1 cellular context compared by ENCODE assay signal in the genomic region with DNA sequence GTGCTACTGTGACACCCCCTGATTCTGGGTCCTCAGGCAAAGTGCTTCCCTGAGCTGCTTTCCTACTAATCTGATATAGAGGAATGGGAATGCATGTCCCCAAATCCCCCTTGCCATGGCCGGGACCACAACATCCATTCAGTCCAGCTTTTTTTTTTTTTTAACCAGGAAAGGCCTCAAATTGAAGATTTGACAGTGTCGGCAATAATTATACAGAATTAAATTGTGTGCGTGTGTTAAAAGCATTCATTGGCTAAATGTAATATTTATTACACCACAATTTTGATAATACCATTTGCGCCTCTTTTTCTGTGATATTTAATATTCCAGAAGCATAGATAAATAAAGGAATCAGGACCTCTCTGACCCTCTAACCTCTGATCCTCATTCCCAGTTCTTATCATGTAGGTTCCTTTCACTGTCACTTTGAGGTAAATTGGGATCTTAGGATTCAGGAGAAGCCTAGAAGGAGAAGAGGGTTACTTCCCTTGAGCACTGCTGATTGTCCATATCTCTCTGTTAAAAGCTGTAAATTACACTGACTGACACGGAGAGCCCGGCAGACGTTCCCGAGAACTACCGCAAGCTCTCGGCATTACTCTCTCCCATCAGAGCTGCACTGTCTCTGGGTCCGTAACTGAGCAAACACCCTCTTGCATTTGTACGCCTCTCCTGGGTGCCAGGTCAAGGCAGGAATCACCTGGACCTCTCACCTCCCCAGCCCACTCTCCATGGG.
TF ChIP-seq lines count a peak whose summit lies in the region.

No MANE protein-coding gene starts in this region.

TF ChIP-seq in K562, 482 proteins besides CTCF, POLR2A, EP300 and RAD21:
- TF ChIP-seq, protein P1, sequence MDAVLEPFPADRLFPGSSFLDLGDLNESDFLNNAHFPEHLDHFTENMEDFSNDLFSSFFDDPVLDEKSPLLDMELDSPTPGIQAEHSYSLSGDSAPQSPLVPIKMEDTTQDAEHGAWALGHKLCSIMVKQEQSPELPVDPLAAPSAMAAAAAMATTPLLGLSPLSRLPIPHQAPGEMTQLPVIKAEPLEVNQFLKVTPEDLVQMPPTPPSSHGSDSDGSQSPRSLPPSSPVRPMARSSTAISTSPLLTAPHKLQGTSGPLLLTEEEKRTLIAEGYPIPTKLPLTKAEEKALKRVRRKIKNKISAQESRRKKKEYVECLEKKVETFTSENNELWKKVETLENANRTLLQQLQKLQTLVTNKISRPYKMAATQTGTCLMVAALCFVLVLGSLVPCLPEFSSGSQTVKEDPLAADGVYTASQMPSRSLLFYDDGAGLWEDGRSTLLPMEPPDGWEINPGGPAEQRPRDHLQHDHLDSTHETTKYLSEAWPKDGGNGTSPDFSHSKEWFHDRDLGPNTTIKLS (IDR thresholded peaks at IDR 0.05; ENCODE audit: borderline replicate concordance, low read depth): no peak
- TF ChIP-seq, protein P2, sequence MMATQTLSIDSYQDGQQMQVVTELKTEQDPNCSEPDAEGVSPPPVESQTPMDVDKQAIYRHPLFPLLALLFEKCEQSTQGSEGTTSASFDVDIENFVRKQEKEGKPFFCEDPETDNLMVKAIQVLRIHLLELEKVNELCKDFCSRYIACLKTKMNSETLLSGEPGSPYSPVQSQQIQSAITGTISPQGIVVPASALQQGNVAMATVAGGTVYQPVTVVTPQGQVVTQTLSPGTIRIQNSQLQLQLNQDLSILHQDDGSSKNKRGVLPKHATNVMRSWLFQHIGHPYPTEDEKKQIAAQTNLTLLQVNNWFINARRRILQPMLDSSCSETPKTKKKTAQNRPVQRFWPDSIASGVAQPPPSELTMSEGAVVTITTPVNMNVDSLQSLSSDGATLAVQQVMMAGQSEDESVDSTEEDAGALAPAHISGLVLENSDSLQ (IDR thresholded peaks at IDR 0.05): peak; percentile 67
- TF ChIP-seq, protein P3, sequence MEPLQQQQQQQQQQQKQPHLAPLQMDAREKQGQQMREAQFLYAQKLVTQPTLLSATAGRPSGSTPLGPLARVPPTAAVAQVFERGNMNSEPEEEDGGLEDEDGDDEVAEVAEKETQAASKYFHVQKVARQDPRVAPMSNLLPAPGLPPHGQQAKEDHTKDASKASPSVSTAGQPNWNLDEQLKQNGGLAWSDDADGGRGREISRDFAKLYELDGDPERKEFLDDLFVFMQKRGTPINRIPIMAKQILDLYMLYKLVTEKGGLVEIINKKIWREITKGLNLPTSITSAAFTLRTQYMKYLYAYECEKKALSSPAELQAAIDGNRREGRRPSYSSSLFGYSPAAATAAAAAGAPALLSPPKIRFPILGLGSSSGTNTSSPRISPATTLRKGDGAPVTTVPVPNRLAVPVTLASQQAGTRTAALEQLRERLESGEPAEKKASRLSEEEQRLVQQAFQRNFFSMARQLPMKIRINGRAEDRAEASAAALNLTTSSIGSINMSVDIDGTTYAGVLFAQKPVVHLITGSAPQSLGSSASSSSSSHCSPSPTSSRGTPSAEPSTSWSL (CRISPR knock-in tag; IDR thresholded peaks at IDR 0.05; ENCODE audit: borderline replicate concordance): no peak
- TF ChIP-seq ZNF12 (CRISPR knock-in tag; IDR thresholded peaks at IDR 0.05) (no peak), MCM3 (IDR thresholded peaks at IDR 0.05) (no peak), ZNF316 (IDR thresholded peaks at IDR 0.05) (no peak), MEIS2 (IDR thresholded peaks at IDR 0.05; ENCODE audit: partially characterized antibody) (peak; percentile 64), NR3C1 (CRISPR knock-in tag; IDR thresholded peaks at IDR 0.05) (no peak)
- TF ChIP-seq, protein P4, sequence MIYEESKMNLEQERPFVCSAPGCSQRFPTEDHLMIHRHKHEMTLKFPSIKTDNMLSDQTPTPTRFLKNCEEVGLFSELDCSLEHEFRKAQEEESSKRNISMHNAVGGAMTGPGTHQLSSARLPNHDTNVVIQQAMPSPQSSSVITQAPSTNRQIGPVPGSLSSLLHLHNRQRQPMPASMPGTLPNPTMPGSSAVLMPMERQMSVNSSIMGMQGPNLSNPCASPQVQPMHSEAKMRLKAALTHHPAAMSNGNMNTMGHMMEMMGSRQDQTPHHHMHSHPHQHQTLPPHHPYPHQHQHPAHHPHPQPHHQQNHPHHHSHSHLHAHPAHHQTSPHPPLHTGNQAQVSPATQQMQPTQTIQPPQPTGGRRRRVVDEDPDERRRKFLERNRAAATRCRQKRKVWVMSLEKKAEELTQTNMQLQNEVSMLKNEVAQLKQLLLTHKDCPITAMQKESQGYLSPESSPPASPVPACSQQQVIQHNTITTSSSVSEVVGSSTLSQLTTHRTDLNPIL (CRISPR knock-in tag; IDR thresholded peaks at IDR 0.05): no peak
- TF ChIP-seq, protein P5, sequence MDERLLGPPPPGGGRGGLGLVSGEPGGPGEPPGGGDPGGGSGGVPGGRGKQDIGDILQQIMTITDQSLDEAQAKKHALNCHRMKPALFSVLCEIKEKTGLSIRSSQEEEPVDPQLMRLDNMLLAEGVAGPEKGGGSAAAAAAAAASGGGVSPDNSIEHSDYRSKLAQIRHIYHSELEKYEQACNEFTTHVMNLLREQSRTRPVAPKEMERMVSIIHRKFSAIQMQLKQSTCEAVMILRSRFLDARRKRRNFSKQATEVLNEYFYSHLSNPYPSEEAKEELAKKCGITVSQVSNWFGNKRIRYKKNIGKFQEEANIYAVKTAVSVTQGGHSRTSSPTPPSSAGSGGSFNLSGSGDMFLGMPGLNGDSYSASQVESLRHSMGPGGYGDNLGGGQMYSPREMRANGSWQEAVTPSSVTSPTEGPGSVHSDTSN (CRISPR knock-in tag; IDR thresholded peaks at IDR 0.05; ENCODE audit: low read depth): no peak
- TF ChIP-seq, protein P5 (tag; conservative IDR thresholded peaks at IDR 0.05; ENCODE audit: low read depth): 0 out of 2 replicates have a peak, but pooled peaks have one; percentile 33
- TF ChIP-seq, protein P6, sequence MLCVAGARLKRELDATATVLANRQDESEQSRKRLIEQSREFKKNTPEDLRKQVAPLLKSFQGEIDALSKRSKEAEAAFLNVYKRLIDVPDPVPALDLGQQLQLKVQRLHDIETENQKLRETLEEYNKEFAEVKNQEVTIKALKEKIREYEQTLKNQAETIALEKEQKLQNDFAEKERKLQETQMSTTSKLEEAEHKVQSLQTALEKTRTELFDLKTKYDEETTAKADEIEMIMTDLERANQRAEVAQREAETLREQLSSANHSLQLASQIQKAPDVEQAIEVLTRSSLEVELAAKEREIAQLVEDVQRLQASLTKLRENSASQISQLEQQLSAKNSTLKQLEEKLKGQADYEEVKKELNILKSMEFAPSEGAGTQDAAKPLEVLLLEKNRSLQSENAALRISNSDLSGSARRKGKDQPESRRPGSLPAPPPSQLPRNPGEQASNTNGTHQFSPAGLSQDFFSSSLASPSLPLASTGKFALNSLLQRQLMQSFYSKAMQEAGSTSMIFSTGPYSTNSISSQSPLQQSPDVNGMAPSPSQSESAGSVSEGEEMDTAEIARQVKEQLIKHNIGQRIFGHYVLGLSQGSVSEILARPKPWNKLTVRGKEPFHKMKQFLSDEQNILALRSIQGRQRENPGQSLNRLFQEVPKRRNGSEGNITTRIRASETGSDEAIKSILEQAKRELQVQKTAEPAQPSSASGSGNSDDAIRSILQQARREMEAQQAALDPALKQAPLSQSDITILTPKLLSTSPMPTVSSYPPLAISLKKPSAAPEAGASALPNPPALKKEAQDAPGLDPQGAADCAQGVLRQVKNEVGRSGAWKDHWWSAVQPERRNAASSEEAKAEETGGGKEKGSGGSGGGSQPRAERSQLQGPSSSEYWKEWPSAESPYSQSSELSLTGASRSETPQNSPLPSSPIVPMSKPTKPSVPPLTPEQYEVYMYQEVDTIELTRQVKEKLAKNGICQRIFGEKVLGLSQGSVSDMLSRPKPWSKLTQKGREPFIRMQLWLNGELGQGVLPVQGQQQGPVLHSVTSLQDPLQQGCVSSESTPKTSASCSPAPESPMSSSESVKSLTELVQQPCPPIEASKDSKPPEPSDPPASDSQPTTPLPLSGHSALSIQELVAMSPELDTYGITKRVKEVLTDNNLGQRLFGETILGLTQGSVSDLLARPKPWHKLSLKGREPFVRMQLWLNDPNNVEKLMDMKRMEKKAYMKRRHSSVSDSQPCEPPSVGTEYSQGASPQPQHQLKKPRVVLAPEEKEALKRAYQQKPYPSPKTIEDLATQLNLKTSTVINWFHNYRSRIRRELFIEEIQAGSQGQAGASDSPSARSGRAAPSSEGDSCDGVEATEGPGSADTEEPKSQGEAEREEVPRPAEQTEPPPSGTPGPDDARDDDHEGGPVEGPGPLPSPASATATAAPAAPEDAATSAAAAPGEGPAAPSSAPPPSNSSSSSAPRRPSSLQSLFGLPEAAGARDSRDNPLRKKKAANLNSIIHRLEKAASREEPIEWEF (CRISPR knock-in tag; IDR thresholded peaks at IDR 0.05): no peak
